ENCODE assay signal across 8 cellular contexts in the genomic region with DNA sequence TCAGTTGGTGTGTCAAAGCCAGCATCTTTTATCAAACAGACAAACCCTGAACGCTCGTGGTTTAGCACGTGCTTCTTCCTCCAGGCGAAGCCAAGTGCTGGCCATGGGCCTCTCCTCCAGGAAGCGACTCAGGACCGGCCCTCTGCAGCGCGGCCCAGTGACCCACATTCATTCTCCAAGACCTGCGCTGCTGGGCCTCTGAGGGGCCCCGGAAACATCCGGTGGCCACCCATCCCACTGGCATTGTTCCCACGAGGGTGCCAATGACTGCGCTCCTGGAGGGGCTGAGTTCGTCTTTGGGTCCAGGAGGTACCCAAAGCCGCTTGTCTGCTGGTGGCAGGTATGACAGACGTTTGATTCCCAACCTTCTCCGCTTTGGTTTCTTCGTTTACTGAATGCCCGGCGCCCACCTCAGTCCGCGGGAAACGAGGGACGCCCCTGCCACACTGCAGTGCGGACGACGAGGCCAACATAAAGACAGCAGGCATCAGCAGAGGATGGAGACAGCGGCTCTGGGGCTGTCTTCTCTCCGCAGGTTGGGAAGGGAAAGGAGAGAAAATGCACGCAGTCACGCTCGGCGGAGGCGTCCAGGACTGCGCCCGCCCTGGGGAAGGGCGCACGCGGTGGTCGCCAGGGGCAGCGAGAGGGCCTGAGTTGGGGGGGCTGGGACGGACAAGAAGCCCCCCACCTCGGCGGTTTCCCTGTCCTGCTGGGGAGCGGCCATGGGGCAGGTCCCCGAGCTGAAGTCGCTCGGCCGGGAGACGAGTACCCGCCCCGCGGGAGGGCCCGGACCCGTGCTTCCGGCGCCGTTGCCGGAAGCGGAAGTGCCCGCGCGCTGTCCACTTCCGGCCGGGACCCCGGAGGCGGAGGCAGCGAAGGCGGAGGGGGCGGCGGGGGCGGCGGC. TPM values are rescaled to one million over a fixed set of nuclear protein-coding genes. Genes with fewer than 3 reads are reported as not detected.
DNase-seq lines count a peak whose midpoint lies in the region; ATAC-seq, FAIRE-seq and TF ChIP-seq lines count a peak whose summit lies in the region.

A gene (plus strand): TSS at position 842 of the 904 bp plus-strand sequence. CDS start 3,030 bp downstream, outside the sequence.

- peaks cover 10% of the 10 kb centered on the region for H3K36me3 ChIP-seq in HUES6 (ENCODE audit: control insufficient read depth, insufficient read depth, low read length)

- TF ChIP-seq CTCF in natural killer cell (IDR thresholded peaks at IDR 0.05): no peak

- H3K4me1 ChIP-seq in HUES6 (ENCODE audit: control insufficient read depth, insufficient read depth, low read length): peaks cover 7% of the 10 kb centered on the region; the same call in 1 of the 2 replicates

- peak within 1 kb of the TSS; percentile 94 for H3K4me3 ChIP-seq in HUES6 (ENCODE audit: low read depth, low read length)

- peaks cover 19% of the 10 kb centered on the region for H3K4me1 Mint-ChIP-seq in activated T-helper 1 cell treated with anti-CD3 and anti-CD28 coated beads, Interleukin-12 subunit alpha, Interleukin-12 subunit beta, Interleukin-2, Interleukin-4 antibody, amounts not matched to agents 30 ng/mL and 10 ng/mL and 1 ng/mL, durations not matched to agents 14 hours and 24 hours and 36 hours (ENCODE audit: low read depth)
- H3K4me1 Mint-ChIP-seq in natural killer cell: peaks cover 26 to 36% of the 10 kb centered on the region in 2 donors

- peak within 1 kb of the TSS; percentile 82 for H3K9ac ChIP-seq in HUES6 (ENCODE audit: low read length)

- no peaks in the 10 kb centered on the region for H3K9me3 ChIP-seq in HUES6 (ENCODE audit: control insufficient read depth, insufficient read depth, low read depth, low read length)

- intact Hi-C loops in activated T-helper 1 cell treated with anti-CD3 and anti-CD28 coated beads, Interleukin-12 subunit alpha, Interleukin-12 subunit beta, Interleukin-2, Interleukin-4 antibody, amounts not matched to agents 30 ng/mL and 10 ng/mL and 1 ng/mL, durations not matched to agents 14 hours and 24 hours and 36 hours (cut with micrococcal nuclease): loop anchor here (1.0 to 10.0 kb wide), 6 partner anchors 9 to 225 kb away; a partner anchor contains a TSS
- intact Hi-C loops in natural killer cell (cut with micrococcal nuclease): no loop called here

- H3K27ac ChIP-seq in HUES6 (ENCODE audit: low read depth, low read length): no peak within 1 kb of the TSS

- H3K27ac Mint-ChIP-seq in activated T-helper 1 cell treated with anti-CD3 and anti-CD28 coated beads, Interleukin-12 subunit alpha, Interleukin-12 subunit beta, Interleukin-2, Interleukin-4 antibody, amounts not matched to agents 30 ng/mL and 10 ng/mL and 1 ng/mL, durations not matched to agents 14 hours and 24 hours and 36 hours: peak within 1 kb of the TSS; percentile 96
- peak within 1 kb of the TSS; percentile 87 to 90 for H3K27ac Mint-ChIP-seq in natural killer cell

- DNase-seq in DMS114 treated with DMSO at 0.1 percent for 48 hours (lab: John Stamatoyannopoulos, UW; ENCODE audit: unreplicated experiment) (peak; percentile 9), RCC 7860 (ENCODE audit: low spot score) (peak; percentile 56), fibroblast of gingiva (ENCODE audit: low read depth) (peak; percentile 74), natural killer cell (peak; percentile 74)
- peak; percentile 76 for DNase-seq in activated T-helper 1 cell treated with anti-CD3 and anti-CD28 coated beads, Interleukin-12 subunit alpha, Interleukin-12 subunit beta, Interleukin-2, Interleukin-4 antibody, amounts not matched to agents 30 ng/mL and 10 ng/mL and 1 ng/mL, durations not matched to agents 14 hours and 24 hours and 36 hours (ENCODE audit: low spot score)
- DNase-seq in stimulated activated naive CD4-positive, alpha-beta T cell (lab: John Stamatoyannopoulos, UW): peak; percentile 39 to 74 (median 64)

- H3K36me3 Mint-ChIP-seq in activated T-helper 1 cell treated with anti-CD3 and anti-CD28 coated beads, Interleukin-12 subunit alpha, Interleukin-12 subunit beta, Interleukin-2, Interleukin-4 antibody, amounts not matched to agents 30 ng/mL and 10 ng/mL and 1 ng/mL, durations not matched to agents 14 hours and 24 hours and 36 hours (ENCODE audit: low read depth): peaks cover 21% of the 10 kb centered on the region
- no peaks in the 10 kb centered on the region for H3K36me3 Mint-ChIP-seq in natural killer cell

- H3K27me3 Mint-ChIP-seq in activated T-helper 1 cell treated with anti-CD3 and anti-CD28 coated beads, Interleukin-12 subunit alpha, Interleukin-12 subunit beta, Interleukin-2, Interleukin-4 antibody, amounts not matched to agents 30 ng/mL and 10 ng/mL and 1 ng/mL, durations not matched to agents 14 hours and 24 hours and 36 hours (ENCODE audit: insufficient read depth): peaks cover 3% of the 10 kb centered on the region
- H3K27me3 Mint-ChIP-seq in natural killer cell (ENCODE audit: low read depth in 2 of 2): no peaks in the 10 kb centered on the region

- ATAC-seq in GM21423 (IDR thresholded peaks at IDR 0.05; ENCODE audit: unreplicated experiment): peak; percentile 85
- ATAC-seq in natural killer cell: peak; percentile 92 to 94 (median 92)

- H3K27me3 ChIP-seq in HUES6 (ENCODE audit: control insufficient read depth, insufficient read depth, low read length): no peaks in the 10 kb centered on the region

- FAIRE-seq in RCC 7860 (lab: Jason Lieb, UNC): no peak

- peak within 1 kb of the TSS; percentile 97 for H3K4me3 Mint-ChIP-seq in activated T-helper 1 cell treated with anti-CD3 and anti-CD28 coated beads, Interleukin-12 subunit alpha, Interleukin-12 subunit beta, Interleukin-2, Interleukin-4 antibody, amounts not matched to agents 30 ng/mL and 10 ng/mL and 1 ng/mL, durations not matched to agents 14 hours and 24 hours and 36 hours
- peak within 1 kb of the TSS; percentile 97 for H3K4me3 Mint-ChIP-seq in natural killer cell

- H3K9me3 Mint-ChIP-seq in activated T-helper 1 cell treated with anti-CD3 and anti-CD28 coated beads, Interleukin-12 subunit alpha, Interleukin-12 subunit beta, Interleukin-2, Interleukin-4 antibody, amounts not matched to agents 30 ng/mL and 10 ng/mL and 1 ng/mL, durations not matched to agents 14 hours and 24 hours and 36 hours: no peaks in the 10 kb centered on the region
- H3K9me3 Mint-ChIP-seq in natural killer cell: no peaks in the 10 kb centered on the region

RNA-seq across cellular contexts. Expression of the gene that starts here (rescaled TPM):
- 59.6 and 62.0 TPM in 2 replicates for total RNA-seq in activated T-helper 1 cell treated with anti-CD3 and anti-CD28 coated beads, Interleukin-12 subunit alpha, Interleukin-12 subunit beta, Interleukin-2, Interleukin-4 antibody, amounts not matched to agents 30 ng/mL and 10 ng/mL and 1 ng/mL, durations not matched to agents 14 hours and 24 hours and 36 hours
- 10 to 100 TPM; 89.6 to 99.9 (median 96.3) TPM for total RNA-seq in natural killer cell

Comparison
In these comparisons a context has a peak if more than half of its experiments do, and no peak if none do; other contexts are left out.
1. DNase-seq: peak in every context shown above with its lines; median percentile 76 in activated T-helper 1 cell treated with anti-CD3 and anti-CD28 coated beads, Interleukin-12 subunit alpha, Interleukin-12 subunit beta, Interleukin-2, Interleukin-4 antibody, amounts not matched to agents 30 ng/mL and 10 ng/mL and 1 ng/mL, durations not matched to agents 14 hours and 24 hours and 36 hours; 74 in fibroblast of gingiva; 74 in natural killer cell; 64 in stimulated activated naive CD4-positive, alpha-beta T cell; 56 in RCC 7860; 9 in DMS114 treated with DMSO at 0.1 percent for 48 hours.